23 cellular contexts compared by ENCODE assay signal in the genomic region with DNA sequence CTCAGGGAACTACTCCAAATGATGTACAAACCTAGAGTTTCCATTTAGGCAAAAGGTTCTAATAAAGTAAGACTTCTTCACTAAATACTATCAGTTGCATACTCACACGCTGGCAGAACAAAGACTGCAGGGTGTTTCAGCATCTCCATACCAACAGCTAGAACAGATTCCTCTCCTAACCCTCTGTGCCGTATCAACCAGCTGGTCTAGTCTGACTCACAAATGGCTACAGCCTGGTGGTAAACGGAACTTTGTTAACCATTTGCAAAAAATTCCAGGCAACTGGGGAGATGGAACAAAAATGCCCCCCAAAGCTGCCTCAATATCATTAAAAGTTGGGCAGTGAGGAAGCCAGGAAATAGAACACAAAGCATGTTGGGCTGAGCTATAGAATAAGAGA.
"Had no signal": no experiment of that assay in that cellular context is flagged by ENCODE, and none has a peak within 500 bp of the region (broad histone marks: within the 10 kb centered on the region; RNA-seq: fewer than 3 reads in every experiment).

No MANE protein-coding gene starts in this region.

- H3K27ac ChIP-seq: brain microvascular endothelial cell, colonic mucosa, esophagus squamous epithelium, left ventricle myocardium inferior, neural progenitor cell, sigmoid colon, transverse colon had no signal

- H3K4me3 ChIP-seq: colonic mucosa, dorsolateral prefrontal cortex, esophagus squamous epithelium, left ventricle myocardium inferior, neural progenitor cell, sigmoid colon, transverse colon had no signal

- ATAC-seq: activated CD8-positive, alpha-beta T cell treated with anti-CD3 and anti-CD28 coated beads, Interleukin-2, amount 10 ng/mL, durations not matched to agents 7 days and 5 days; effector memory CD8-positive, alpha-beta T cell; naive thymus-derived CD8-positive, alpha-beta T cell; stimulated activated naive B cell treated with anti-CD40 and anti-IgM and Interleukin-4, amounts not matched to agents 10 μg/mL and 1 μg/mL and 100 μg/mL, for 72 hours had no signal

- H3K36me3 ChIP-seq: brain microvascular endothelial cell, colonic mucosa, esophagus squamous epithelium, left ventricle myocardium inferior, neural progenitor cell, sigmoid colon, transverse colon had no signal

- H3K9me3 ChIP-seq: colonic mucosa, esophagus squamous epithelium, sigmoid colon, transverse colon had no signal

- FAIRE-seq: endothelial cell of umbilical vein, keratinocyte, urothelium cell line had no signal

- DNase-seq: activated CD4-positive, alpha-beta T cell treated with anti-CD3 and anti-CD28 coated beads for 1 hour; activated CD4-positive, alpha-beta T cell treated with anti-CD3 and anti-CD28 coated beads, Interleukin-2, amount 50 U/mL, for 1 hour; activated CD8-positive, alpha-beta T cell treated with anti-CD3 and anti-CD28 coated beads, Interleukin-2, amount 10 ng/mL, durations not matched to agents 7 days and 5 days; activated gamma-delta T cell treated with Interleukin-2 at 50 U/mL for 16 hours; activated T-cell treated with anti-CD3 and anti-CD28 coated beads, Interleukin-2, amount 50 U/mL, for 1 hour; brain microvascular endothelial cell; central memory CD4-positive, alpha-beta T cell; colonic mucosa; effector memory CD8-positive, alpha-beta T cell; esophagus squamous epithelium; left ventricle myocardium inferior; naive thymus-derived CD8-positive, alpha-beta T cell; retina; sigmoid colon; stimulated activated CD4-positive, alpha-beta T cell treated with anti-CD3 and anti-CD28 coated beads, Interleukin-2, amount 100 ng/mL, for 48 hours; stimulated activated CD8-positive, alpha-beta memory T cell treated with anti-CD3 and anti-CD28 coated beads, Interleukin-4, amount 100 ng/mL, for 48 hours; stimulated activated naive B cell treated with anti-CD40 and anti-IgM and Interleukin-4, amounts not matched to agents 10 μg/mL and 1 μg/mL and 100 μg/mL, for 72 hours; transverse colon had no signal

- H3K27me3 ChIP-seq: brain microvascular endothelial cell, colonic mucosa, dorsolateral prefrontal cortex, esophagus squamous epithelium, neural progenitor cell, sigmoid colon, transverse colon had no signal

- H3K4me1 ChIP-seq: colonic mucosa, esophagus squamous epithelium, left ventricle myocardium inferior, sigmoid colon, transverse colon had no signal
